Comparison of ENCODE assay signal across 8 cellular contexts in the genomic region with DNA sequence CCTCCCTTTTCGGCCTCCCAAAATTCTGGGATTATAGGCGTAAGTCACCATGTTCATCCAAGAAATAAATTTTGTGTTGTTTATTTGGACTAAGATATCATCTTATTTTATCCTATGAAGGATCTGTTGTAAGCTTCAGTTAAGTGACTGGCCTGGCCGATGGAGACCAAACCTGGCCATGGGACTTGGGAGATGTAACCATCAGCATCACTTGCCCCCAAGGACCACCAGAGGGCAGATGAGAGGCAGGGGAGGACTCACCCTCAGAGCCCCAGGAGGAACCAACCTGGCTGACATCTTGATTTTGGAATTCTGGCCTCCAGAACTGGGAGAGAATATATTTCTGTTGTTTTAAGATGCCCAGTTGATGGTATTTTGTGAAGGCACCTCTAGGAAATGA.
DNase-seq lines count a peak whose midpoint lies in the region; FAIRE-seq and TF ChIP-seq lines count a peak whose summit lies in the region.

No MANE protein-coding gene starts in this region.

- no peak overlapping the region for H3K9ac ChIP-seq in MM.1S (ENCODE audit: low read length)

- H3K9me2 ChIP-seq in MM.1S (replicated peaks; ENCODE audit: insufficient read depth, low read length), result no peaks in the 10 kb centered on the region

- CTCF ChIA-PET in MCF 10A (lab: Yijun Ruan, JAX), result interaction anchor here (0.7 to 5.2 kb wide), 4 partner anchors 13 to 1653 kb away, joined by 3 to 45 read pairs (median 6); no protein-coding TSS in a partner anchor

- DNase-seq in MCF 10A (ENCODE audit: unreplicated experiment) (peak; percentile 43), breast epithelium (ENCODE audit: low spot score in 2 of 2) (no peak), MM.1S (peak; percentile 21), bronchial epithelial cell (ENCODE audit: low read depth) (peak; percentile 12), testis (peak; percentile 30), ecto neural progenitor cell (ENCODE audit: low spot score) (no peak), caudate nucleus (lab: John Stamatoyannopoulos, UW) (no peak)
- no peak for DNase-seq in activated effector memory CD4-positive, alpha-beta T cell treated with Interleukin-2 at 50 U/mL for 16 hours

- H3K27ac Mint-ChIP-seq in MCF 10A (ENCODE audit: low read depth, unreplicated experiment), result no peak overlapping the region

- H3K4me1 Mint-ChIP-seq in MCF 10A (ENCODE audit: insufficient read depth, unreplicated experiment), result no peaks in the 10 kb centered on the region

- no peaks in the 10 kb centered on the region for H4K20me1 ChIP-seq in MM.1S (ENCODE audit: insufficient read depth, low read length)

- H3K4me2 ChIP-seq in MM.1S (ENCODE audit: low read depth, low read length), result no peak overlapping the region

- POLR2A ChIA-PET in MCF 10A (lab: Yijun Ruan, JAX), result no interaction called here

- H3K4me3 ChIP-seq in breast epithelium, result no peak overlapping the region
- no peak overlapping the region for H3K4me3 ChIP-seq in MM.1S (ENCODE audit: low read length)
- no peak overlapping the region for H3K4me3 ChIP-seq in bronchial epithelial cell (ENCODE audit: low read depth, low read length)
- no peak overlapping the region for H3K4me3 ChIP-seq in testis

- intact Hi-C loops in MCF 10A (cut with micrococcal nuclease) (loop anchor here (1.0 kb wide), 1 partner anchor 38 kb away; no protein-coding TSS in a partner anchor), breast epithelium (cut with DNase I; ENCODE audit: low total_unique reads) (no loop called here), testis (cut with DNase I; ENCODE audit: low total_unique reads) (no loop called here)

- H3K27ac ChIP-seq in breast epithelium (no peak overlapping the region), MM.1S (ENCODE audit: low read length) (no peak overlapping the region), testis (no peak overlapping the region), caudate nucleus (ENCODE audit: low read depth, low read length) (no peak overlapping the region)

- H3K27me3 ChIP-seq in breast epithelium, result no peaks in the 10 kb centered on the region
- no peaks in the 10 kb centered on the region for H3K27me3 ChIP-seq in MM.1S (replicated peaks; ENCODE audit: insufficient read depth, low read length)
- no peaks in the 10 kb centered on the region for H3K27me3 ChIP-seq in bronchial epithelial cell (ENCODE audit: control insufficient read depth, insufficient read depth, low read length)
- no peaks in the 10 kb centered on the region for H3K27me3 ChIP-seq in testis

- TF ChIP-seq CTCF in MCF 10A (IDR thresholded peaks at IDR 0.05; ENCODE audit: unreplicated experiment), result peak; percentile 39
- no peak for TF ChIP-seq CTCF in breast epithelium (IDR thresholded peaks at IDR 0.05)
- TF ChIP-seq CTCF in MM.1S (IDR thresholded peaks at IDR 0.05; ENCODE audit: low read length), result peak; percentile 56
- peak; percentile 36 for TF ChIP-seq CTCF in bronchial epithelial cell (IDR thresholded peaks at IDR 0.05; ENCODE audit: insufficient read depth, low read length, severe bottlenecking)
- TF ChIP-seq CTCF in testis (IDR thresholded peaks at IDR 0.05), result peak in 1 of 3 experiments; percentile 27

- H3F3A ChIP-seq in MM.1S (ENCODE audit: insufficient read depth, low read length), result no peaks in the 10 kb centered on the region

- no peaks in the 10 kb centered on the region for H3K9me3 ChIP-seq in breast epithelium
- no peaks in the 10 kb centered on the region for H3K9me3 ChIP-seq in MM.1S (replicated peaks; ENCODE audit: insufficient read depth, low read length)
- no peaks in the 10 kb centered on the region for H3K9me3 ChIP-seq in testis

- TF ChIP-seq POLR2A in breast epithelium (IDR thresholded peaks at IDR 0.05), result no peak
- TF ChIP-seq POLR2A in testis (IDR thresholded peaks at IDR 0.05), result no peak

- H3K36me3 Mint-ChIP-seq in MCF 10A (ENCODE audit: insufficient read depth, unreplicated experiment), result peaks cover 6% of the 10 kb centered on the region

- no peak overlapping the region for H3K4me3 Mint-ChIP-seq in MCF 10A (ENCODE audit: unreplicated experiment)

- no peaks in the 10 kb centered on the region for H3K79me2 ChIP-seq in MM.1S (ENCODE audit: low read length)

- no peak overlapping the region for H2AFZ ChIP-seq in MM.1S (ENCODE audit: low read length)

- peaks cover 16% of the 10 kb centered on the region for H3K27me3 Mint-ChIP-seq in MCF 10A (ENCODE audit: insufficient read depth, unreplicated experiment)

- H3K4me1 ChIP-seq in breast epithelium (no peaks in the 10 kb centered on the region), MM.1S (ENCODE audit: low read length) (no peaks in the 10 kb centered on the region), testis (no peaks in the 10 kb centered on the region)

- WGBS in testis, 2 donors, result 80 to 100% methylated on average over 3 of the region's 3 CpGs

- peaks cover 6% of the 10 kb centered on the region for H3K9me3 Mint-ChIP-seq in MCF 10A (ENCODE audit: unreplicated experiment)

- H3K36me3 ChIP-seq in breast epithelium, result no peaks in the 10 kb centered on the region
- no peaks in the 10 kb centered on the region for H3K36me3 ChIP-seq in MM.1S (replicated peaks; ENCODE audit: insufficient read depth, low read length)
- no peaks in the 10 kb centered on the region for H3K36me3 ChIP-seq in bronchial epithelial cell (ENCODE audit: control insufficient read depth, insufficient read depth, low read length)
- no peaks in the 10 kb centered on the region for H3K36me3 ChIP-seq in testis (ENCODE audit: low read depth, missing control alignments)

- no peak for FAIRE-seq in bronchial epithelial cell (lab: Jason Lieb, UNC)

- no TSS peak for BruUV-seq in MCF 10A (replicated peaks; lab: Mats Ljungman, UMichigan)

Comparison
In these comparisons a context has a peak if more than half of its experiments do, and no peak if none do; other contexts are left out.
1. DNase-seq: peak in MCF 10A (single experiment), MM.1S (single experiment), bronchial epithelial cell (single experiment) and testis (single experiment); none in breast epithelium (0 of 2), ecto neural progenitor cell (single experiment), caudate nucleus (0 of 61) and activated effector memory CD4-positive, alpha-beta T cell treated with Interleukin-2 at 50 U/mL for 16 hours (single experiment).
2. CTCF ChIP-seq: peak in MCF 10A (single experiment), MM.1S (single experiment) and bronchial epithelial cell (single experiment); none in breast epithelium (0 of 3).